Comparison of ENCODE assay signal across 22 cellular contexts in the genomic region with DNA sequence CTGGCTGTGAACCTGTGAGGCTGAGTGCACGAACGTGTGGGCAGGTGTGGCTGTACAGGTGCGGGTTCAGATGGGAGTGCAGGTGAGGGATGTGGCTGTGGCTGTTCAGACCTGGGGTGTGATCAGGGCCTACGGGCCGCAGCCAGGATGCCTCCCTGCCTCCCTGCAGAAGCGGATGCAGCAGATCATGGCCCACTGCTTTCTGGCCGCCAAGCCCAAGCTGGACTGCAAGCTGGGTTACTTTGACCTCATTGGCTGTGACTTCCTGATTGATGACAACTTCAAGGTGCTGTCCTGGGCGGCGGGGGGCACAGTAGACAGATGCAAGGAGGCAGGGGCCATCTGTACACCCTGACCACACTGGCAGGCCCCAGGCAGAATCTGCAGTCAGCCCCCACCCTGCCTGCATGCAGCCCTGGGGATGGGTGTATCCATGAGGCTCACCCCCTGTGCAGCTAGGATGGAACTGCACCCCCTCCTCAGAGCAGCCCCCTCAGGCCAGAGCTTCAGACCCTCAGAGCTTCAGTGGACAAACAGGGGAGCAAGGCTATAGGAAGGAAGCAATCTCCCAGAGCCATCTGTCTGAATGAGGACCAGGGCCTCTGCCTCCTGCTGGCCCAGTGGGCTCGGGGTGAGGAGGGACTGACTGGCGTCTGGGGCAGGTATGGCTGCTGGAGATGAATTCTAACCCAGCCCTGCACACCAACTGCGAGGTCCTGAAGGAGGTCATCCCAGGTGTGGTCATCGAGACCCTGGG. TPM values are rescaled to one million over a fixed set of nuclear protein-coding genes. Genes with fewer than 3 reads are reported as not detected.
DNase-seq lines count a peak whose midpoint lies in the region; ATAC-seq and TF ChIP-seq lines count a peak whose summit lies in the region.
"Had no signal": no experiment of that assay in that cellular context is flagged by ENCODE, and none has a peak within 500 bp of the region (broad histone marks: within the 10 kb centered on the region; RNA-seq: fewer than 3 reads in every experiment).

No MANE protein-coding gene starts in this region.

- peaks cover 19 to 22% of the 10 kb centered on the region in 2 donors for H3K9me3 Mint-ChIP-seq in stimulated activated naive CD8-positive, alpha-beta T cell treated with anti-CD3 and anti-CD28 coated beads, Interleukin-15, amount 100 ng/mL, for 72 hours
- peaks cover 7% of the 10 kb centered on the region for H3K9me3 Mint-ChIP-seq in glutamatergic neuron (ENCODE audit: unreplicated experiment)
- peaks cover 21% of the 10 kb centered on the region for H3K9me3 Mint-ChIP-seq in T-helper 2 cell treated with Interferon-gamma antibody and Interleukin-4, amounts not matched to agents 5 μg/mL and 100 μg/mL, for 36 hours

- peak; percentile 0 for DNase-seq in activated CD4-positive, alpha-beta T cell treated with anti-CD3 and anti-CD28 coated beads, Interleukin-2, amount 50 U/mL, for 1 hour
- DNase-seq in activated CD4-positive, alpha-beta T cell treated with anti-CD3 and anti-CD28 coated beads, Interleukin-2, amount 50 U/mL, for 4 hours, result no peak
- peak; percentile 4 for DNase-seq in stimulated activated naive CD8-positive, alpha-beta T cell treated with anti-CD3 and anti-CD28 coated beads, Interleukin-15, Interleukin-2, amounts not matched to agents 100 U/mL and 50 U/mL, for 24 hours
- no peak for DNase-seq in stimulated activated naive CD8-positive, alpha-beta T cell treated with anti-CD3 and anti-CD28 coated beads, Interleukin-15, amount 100 ng/mL, for 72 hours
- peak; percentile 22 for DNase-seq in glutamatergic neuron
- DNase-seq in T-helper 2 cell treated with Interferon-gamma antibody and Interleukin-4, amounts not matched to agents 5 μg/mL and 100 μg/mL, for 36 hours (ENCODE audit: low spot score), result no peak
- no peak for DNase-seq in cerebellar cortex (ENCODE audit: low spot score)
- DNase-seq: activated CD4-positive, alpha-beta T cell treated with anti-CD3 and anti-CD28 coated beads for 4 hours; erythroblast; foreskin keratinocyte; hippocampal formation; islet precursor cell; NCI-H1105 treated with DMSO at 0.1 percent for 48 hours; NCI-H2081 treated with DMSO at 0.1 percent for 48 hours; sigmoid colon; testis had no signal

- ATAC-seq in stimulated activated naive CD8-positive, alpha-beta T cell treated with anti-CD3 and anti-CD28 coated beads, Interleukin-15, Interleukin-2, amounts not matched to agents 100 U/mL and 50 U/mL, for 24 hours, result no peak
- ATAC-seq in stimulated activated naive CD8-positive, alpha-beta T cell treated with anti-CD3 and anti-CD28 coated beads, Interleukin-15, amount 100 ng/mL, for 72 hours, result no peak
- ATAC-seq in HG02571 (IDR thresholded peaks at IDR 0.05; ENCODE audit: unreplicated experiment), result no peak
- ATAC-seq: foreskin keratinocyte had no signal

- no peak for TF ChIP-seq CTCF in glutamatergic neuron (IDR thresholded peaks at IDR 0.05; ENCODE audit: partially characterized antibody, unreplicated experiment)

- no peak overlapping the region for H3K27ac Mint-ChIP-seq in stimulated activated naive CD8-positive, alpha-beta T cell treated with anti-CD3 and anti-CD28 coated beads, Interleukin-15, amount 100 ng/mL, for 72 hours
- no peak overlapping the region for H3K27ac Mint-ChIP-seq in glutamatergic neuron (ENCODE audit: unreplicated experiment)
- H3K27ac Mint-ChIP-seq in T-helper 2 cell treated with Interferon-gamma antibody and Interleukin-4, amounts not matched to agents 5 μg/mL and 100 μg/mL, for 36 hours, result no peak overlapping the region
- H3K27ac Mint-ChIP-seq: activated T-helper 1 cell treated with anti-CD3 and anti-CD28 coated beads, Interleukin-12 subunit alpha, Interleukin-12 subunit beta, Interleukin-2, Interleukin-4 antibody, amounts not matched to agents 30 ng/mL and 10 ng/mL and 1 ng/mL, durations not matched to agents 14 hours and 24 hours and 36 hours; dendritic cell treated with granulocyte-macrophage colony-stimulating factor and Interleukin-4, amounts not matched to agents 40 ng/mL and 50 ng/mL, for 4 days had no signal

- H3K36me3 Mint-ChIP-seq in glutamatergic neuron (ENCODE audit: unreplicated experiment), result peaks cover 14% of the 10 kb centered on the region
- H3K36me3 Mint-ChIP-seq in T-helper 2 cell treated with Interferon-gamma antibody and Interleukin-4, amounts not matched to agents 5 μg/mL and 100 μg/mL, for 36 hours (ENCODE audit: low read depth), result peaks cover 5% of the 10 kb centered on the region

- H3K27me3 Mint-ChIP-seq in stimulated activated naive CD8-positive, alpha-beta T cell treated with anti-CD3 and anti-CD28 coated beads, Interleukin-15, amount 100 ng/mL, for 72 hours, result no peaks in the 10 kb centered on the region
- peaks cover 5% of the 10 kb centered on the region for H3K27me3 Mint-ChIP-seq in glutamatergic neuron (ENCODE audit: unreplicated experiment)
- H3K27me3 Mint-ChIP-seq in T-helper 2 cell treated with Interferon-gamma antibody and Interleukin-4, amounts not matched to agents 5 μg/mL and 100 μg/mL, for 36 hours (ENCODE audit: low read depth), result peaks cover 9% of the 10 kb centered on the region

- no peak overlapping the region for H3K4me3 Mint-ChIP-seq in stimulated activated naive CD8-positive, alpha-beta T cell treated with anti-CD3 and anti-CD28 coated beads, Interleukin-15, amount 100 ng/mL, for 72 hours
- H3K4me3 Mint-ChIP-seq in glutamatergic neuron (ENCODE audit: unreplicated experiment), result no peak overlapping the region
- H3K4me3 Mint-ChIP-seq in T-helper 2 cell treated with Interferon-gamma antibody and Interleukin-4, amounts not matched to agents 5 μg/mL and 100 μg/mL, for 36 hours, result no peak overlapping the region
- H3K4me3 Mint-ChIP-seq: activated T-helper 1 cell treated with anti-CD3 and anti-CD28 coated beads, Interleukin-12 subunit alpha, Interleukin-12 subunit beta, Interleukin-2, Interleukin-4 antibody, amounts not matched to agents 30 ng/mL and 10 ng/mL and 1 ng/mL, durations not matched to agents 14 hours and 24 hours and 36 hours; dendritic cell treated with granulocyte-macrophage colony-stimulating factor and Interleukin-4, amounts not matched to agents 40 ng/mL and 50 ng/mL, for 4 days had no signal

- H3K4me1 Mint-ChIP-seq in stimulated activated naive CD8-positive, alpha-beta T cell treated with anti-CD3 and anti-CD28 coated beads, Interleukin-15, amount 100 ng/mL, for 72 hours, result peaks cover 18% of the 10 kb centered on the region
- H3K4me1 Mint-ChIP-seq in glutamatergic neuron (ENCODE audit: low read depth, unreplicated experiment), result no peaks in the 10 kb centered on the region
- peaks cover 3% of the 10 kb centered on the region for H3K4me1 Mint-ChIP-seq in T-helper 2 cell treated with Interferon-gamma antibody and Interleukin-4, amounts not matched to agents 5 μg/mL and 100 μg/mL, for 36 hours (ENCODE audit: low read depth)

RNA-seq across cellular contexts. Expression of gene TNFRSF18, which starts 9.8 kb away (rescaled TPM):
- 3.0 TPM for total RNA-seq in glutamatergic neuron (ENCODE audit: unreplicated experiment)
- total RNA-seq: NCI-H460, testis had no signal

RNA-seq across cellular contexts. Expression of gene TNFRSF4, which starts 17.3 kb away (rescaled TPM):
- 0.29 TPM for total RNA-seq in glutamatergic neuron (ENCODE audit: unreplicated experiment)
- total RNA-seq: foreskin keratinocyte, NCI-H460, vagina had no signal

RNA-seq across cellular contexts. Expression of gene TTLL10, which starts 22.9 kb away (rescaled TPM):
- total RNA-seq in glutamatergic neuron (ENCODE audit: unreplicated experiment), result not detected
- total RNA-seq: adrenal gland, foreskin keratinocyte, NCI-H460, sigmoid colon, vagina had no signal

RNA-seq across cellular contexts. Expression of gene SDF4, which starts 35.2 kb away (rescaled TPM):
- total RNA-seq in glutamatergic neuron (ENCODE audit: unreplicated experiment), result 89.2 TPM

RNA-seq across cellular contexts. Expression of gene B3GALT6, which starts 35.4 kb away (rescaled TPM):
- 30.0 TPM for total RNA-seq in glutamatergic neuron (ENCODE audit: unreplicated experiment)

Comparison
In these comparisons a context has a peak if more than half of its experiments do, and no peak if none do; other contexts are left out.
1. DNase-seq: peak in activated CD4-positive, alpha-beta T cell treated with anti-CD3 and anti-CD28 coated beads, Interleukin-2, amount 50 U/mL, for 1 hour (single experiment), stimulated activated naive CD8-positive, alpha-beta T cell treated with anti-CD3 and anti-CD28 coated beads, Interleukin-15, Interleukin-2, amounts not matched to agents 100 U/mL and 50 U/mL, for 24 hours (single experiment) and glutamatergic neuron (single experiment); none in activated CD4-positive, alpha-beta T cell treated with anti-CD3 and anti-CD28 coated beads, Interleukin-2, amount 50 U/mL, for 4 hours (0 of 2), stimulated activated naive CD8-positive, alpha-beta T cell treated with anti-CD3 and anti-CD28 coated beads, Interleukin-15, amount 100 ng/mL, for 72 hours (0 of 2), T-helper 2 cell treated with Interferon-gamma antibody and Interleukin-4, amounts not matched to agents 5 μg/mL and 100 μg/mL, for 36 hours (single experiment) and cerebellar cortex (single experiment).